Comparison of ENCODE assay signal across 1 cellular context in genomic region chr1:11799099-11799498, GRCh38.
A peak's percentile ranks its signal among the peaks of the same experiment; 100 is the strongest.
TF ChIP-seq lines count a peak whose summit lies in the region.

No MANE protein-coding gene starts in this region.

TF ChIP-seq in K562, 482 proteins besides CTCF, POLR2A, EP300 and RAD21 (continued from another document):
- 0 out of 2 replicates have a peak, but pooled peaks have one; percentile 34 for TF ChIP-seq THAP12 (CRISPR knock-in tag; IDR thresholded peaks at IDR 0.05)
- peak; percentile 21; the same call in 1 of the 2 replicates for TF ChIP-seq ZNF77 (CRISPR knock-in tag; IDR thresholded peaks at IDR 0.05)
- no peak for TF ChIP-seq ZNF57 (CRISPR knock-in tag; IDR thresholded peaks at IDR 0.05)
- no peak for TF ChIP-seq ZNF75A (CRISPR knock-in tag; IDR thresholded peaks at IDR 0.05)
- no peak for TF ChIP-seq CTCFL (IDR thresholded peaks at IDR 0.05; ENCODE audit: borderline replicate concordance, insufficient read depth, low read depth, low read length, poor library complexity, severe bottlenecking)
- no peak for TF ChIP-seq USF2 (CRISPR knock-in tag; IDR thresholded peaks at IDR 0.05)
- no peak for TF ChIP-seq THRAP3 (IDR thresholded peaks at IDR 0.05; ENCODE audit: borderline replicate concordance)
- 0 out of 2 replicates have a peak, but pooled peaks have one; percentile 7 for TF ChIP-seq CREB5 (CRISPR knock-in tag; IDR thresholded peaks at IDR 0.05)
- no peak for TF ChIP-seq NFRKB (IDR thresholded peaks at IDR 0.05; ENCODE audit: low read depth)
- TF ChIP-seq HINFP (tag; conservative IDR thresholded peaks at IDR 0.05; ENCODE audit: low read depth): no peak
- TF ChIP-seq RCOR1 (IDR thresholded peaks at IDR 0.05; ENCODE audit: borderline replicate concordance in 1 of 2, low read depth in 2 of 2, low read length in 2 of 2): no peak
- TF ChIP-seq MBD1 (CRISPR knock-in tag; IDR thresholded peaks at IDR 0.05): no peak
- TF ChIP-seq PHF20 (IDR thresholded peaks at IDR 0.05; ENCODE audit: partially characterized antibody): no peak
- peak; percentile 10 for TF ChIP-seq RBBP5 (IDR thresholded peaks at IDR 0.05; ENCODE audit: borderline replicate concordance, insufficient read depth, low read length, poor library complexity, severe bottlenecking)
